ENCODE assay signal across 8 cellular contexts in the genomic region with DNA sequence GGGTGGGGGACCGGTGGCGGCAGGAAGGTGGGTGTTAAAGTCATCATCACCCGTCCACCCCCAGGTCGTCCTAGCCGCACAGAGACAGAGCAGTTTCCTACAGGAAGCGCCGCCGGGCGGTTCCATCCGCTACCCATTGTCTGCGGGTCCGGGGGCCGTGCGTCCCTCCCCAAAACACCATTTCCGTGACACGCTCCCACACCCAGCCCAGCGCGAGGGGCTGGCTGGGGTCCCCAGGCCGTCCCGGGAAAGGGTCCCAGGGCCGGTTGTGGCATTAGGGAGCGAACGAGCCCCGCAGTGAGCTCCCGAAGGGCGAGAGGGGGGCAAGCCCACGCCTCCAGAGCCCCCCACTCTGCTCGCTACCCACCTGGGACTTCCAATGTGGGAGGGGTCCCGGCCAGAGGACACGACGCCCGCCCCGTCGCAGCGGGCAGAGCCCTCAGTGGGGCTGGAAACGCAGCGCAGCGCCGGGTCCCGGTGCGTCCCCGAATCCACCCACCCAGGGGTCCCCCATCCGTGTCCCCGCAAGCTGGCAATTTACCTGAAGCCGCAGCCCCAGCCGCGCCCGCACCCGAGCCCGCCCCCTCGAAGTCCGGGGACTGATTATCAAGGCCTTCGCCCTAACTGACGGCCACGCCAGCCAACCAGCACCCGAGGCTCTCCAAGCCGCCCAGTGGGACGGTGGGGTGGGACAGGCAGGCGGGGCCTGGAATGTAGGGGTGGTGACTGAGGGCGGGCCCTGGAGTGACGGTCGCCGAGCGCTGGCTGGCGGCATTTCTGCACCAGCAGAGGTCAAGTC. TPM values are rescaled to one million over a fixed set of nuclear protein-coding genes. Genes with fewer than 3 reads are reported as not detected.
DNase-seq lines count a peak whose midpoint lies in the region; ATAC-seq and TF ChIP-seq lines count a peak whose summit lies in the region.

A gene (minus strand): TSS at position 579 of the 799 bp plus-strand sequence. CDS start 5,434 bp downstream, outside the sequence.

- H3K79me1 ChIP-seq in H9 (ENCODE audit: insufficient read depth, low read depth, low read length, poor library complexity, severe bottlenecking), result no peaks in the 10 kb centered on the region

- H4K5ac ChIP-seq in H9 (ENCODE audit: insufficient read length, low read depth, low read length), result no peak within 1 kb of the TSS

- H3K9ac ChIP-seq in H9 (ENCODE audit: extremely low read depth, insufficient read length, low read length), result peak within 1 kb of the TSS; percentile 30

- H3K79me2 ChIP-seq in H9 (ENCODE audit: insufficient read depth, low read length), result no peaks in the 10 kb centered on the region

- intact Hi-C loops in left ventricle myocardium superior (cut with micrococcal nuclease), result no loop called here

- no peak within 1 kb of the TSS for H3K23ac ChIP-seq in H9 (ENCODE audit: insufficient read length, low read depth, low read length)

- H3K23me2 ChIP-seq in H9 (ENCODE audit: insufficient read length, low read depth, low read length, poor library complexity, severe bottlenecking), result peaks cover 4% of the 10 kb centered on the region

- no peak within 1 kb of the TSS; the same call in 1 of the 2 replicates for H2BK15ac ChIP-seq in H9 (ENCODE audit: low read depth, low read length)

- H3K4me2 ChIP-seq in H9 (ENCODE audit: insufficient read depth, insufficient read length, low read length), result peak within 1 kb of the TSS; percentile 66

- no peak within 1 kb of the TSS for H3K56ac ChIP-seq in H9 (ENCODE audit: insufficient read length, low read depth, low read length)

- no peak within 1 kb of the TSS for H2AK5ac ChIP-seq in H9 (ENCODE audit: insufficient read length, low read length)

- H3T11ph ChIP-seq in H9 (ENCODE audit: low read length), result no peak within 1 kb of the TSS

- no CpG with 5 or more reads among the region's 65 CpGs for WGBS in H9 (ENCODE audit: extremely low coverage, insufficient read length, low lambda C conversion rate)

- H3K18ac ChIP-seq in H9 (ENCODE audit: insufficient read length, low read depth, low read length), result peak within 1 kb of the TSS; percentile 32

- peaks cover 15 to 22% of the 10 kb centered on the region in 2 experiments for H3K4me1 Mint-ChIP-seq in H9
- H3K4me1 Mint-ChIP-seq in progenitor cell of endocrine pancreas (ENCODE audit: low read depth), result no peaks in the 10 kb centered on the region
- H3K4me1 Mint-ChIP-seq in type B pancreatic cell (ENCODE audit: unreplicated experiment), result peaks cover 3% of the 10 kb centered on the region

- H4K91ac ChIP-seq in H9 (ENCODE audit: insufficient read length, low read depth, low read length), result no peak within 1 kb of the TSS

- H3K9me3 ChIP-seq in H9 (ENCODE audit: control insufficient read depth, low read depth, low read length), result no peaks in the 10 kb centered on the region

- H3K4me3 Mint-ChIP-seq in H9 (peak within 1 kb of the TSS; percentile 65 to 75), progenitor cell of endocrine pancreas (ENCODE audit: low read depth) (peak within 1 kb of the TSS; percentile 58), type B pancreatic cell (peak within 1 kb of the TSS; percentile 79)

- H2BK120ac ChIP-seq in H9 (ENCODE audit: low read depth, low read length, poor library complexity, severe bottlenecking), result no peak within 1 kb of the TSS

- H3K9me3 Mint-ChIP-seq in H9, result no peaks in the 10 kb centered on the region
- H3K9me3 Mint-ChIP-seq in progenitor cell of endocrine pancreas (ENCODE audit: low read depth), result no peaks in the 10 kb centered on the region
- no peaks in the 10 kb centered on the region for H3K9me3 Mint-ChIP-seq in type B pancreatic cell

- H3K27ac ChIP-seq in H9 (ENCODE audit: insufficient read length, low read depth, low read length), result no peak within 1 kb of the TSS

- DNase-seq in DMS79 treated with DMSO at 0.1 percent for 48 hours (lab: John Stamatoyannopoulos, UW), result peak; percentile 80
- peak; percentile 99 for DNase-seq in H9
- peak; percentile 11 for DNase-seq in NCI-H1092 (lab: John Stamatoyannopoulos, UW)
- DNase-seq in T-helper 2 cell, result peak; percentile 82 to 96 (median 90)
- peak in 55 of 56 donors; percentile 22 to 90 (median 76) for DNase-seq in amygdala (lab: John Stamatoyannopoulos, UW)
- peak; percentile 99 for DNase-seq in left ventricle myocardium superior
- DNase-seq in progenitor cell of endocrine pancreas (ENCODE audit: low spot score, unreplicated experiment), result peak; percentile 92
- peak; percentile 90 for DNase-seq in type B pancreatic cell (ENCODE audit: extremely low spot score, unreplicated experiment)

- H3K27ac Mint-ChIP-seq in H9, result no peak within 1 kb of the TSS
- H3K27ac Mint-ChIP-seq in progenitor cell of endocrine pancreas, result no peak within 1 kb of the TSS
- peak within 1 kb of the TSS; percentile 55 for H3K27ac Mint-ChIP-seq in type B pancreatic cell

- no peak within 1 kb of the TSS for H2BK12ac ChIP-seq in H9 (ENCODE audit: insufficient read length, low read depth, low read length)

- no peak within 1 kb of the TSS for H2BK5ac ChIP-seq in H9 (ENCODE audit: insufficient read length, low read length)

- H3K4ac ChIP-seq in H9 (ENCODE audit: low read depth, low read length), result no peak within 1 kb of the TSS

- H4K20me1 ChIP-seq in H9 (ENCODE audit: control insufficient read depth, insufficient read depth, insufficient read length), result no peaks in the 10 kb centered on the region

- H3K14ac ChIP-seq in H9 (ENCODE audit: insufficient read depth, low read length), result peak within 1 kb of the TSS; percentile 42; the same call in 1 of the 2 replicates

- peak; percentile 96 for ATAC-seq in left ventricle myocardium superior

- no peaks in the 10 kb centered on the region for H3K27me3 ChIP-seq in H9 (ENCODE audit: insufficient read depth, low read length)

- TF ChIP-seq CTCF in H9 (conservative IDR thresholded peaks at IDR 0.05) (no peak), progenitor cell of endocrine pancreas (IDR thresholded peaks at IDR 0.05; ENCODE audit: unreplicated experiment) (no peak), type B pancreatic cell (conservative IDR thresholded peaks at IDR 0.05) (no peak)

- H3K36me3 Mint-ChIP-seq in H9 (ENCODE audit: insufficient read depth in 1 of 3, low read depth in 3 of 3), result peaks cover 0 to 2% (median 0%) of the 10 kb centered on the region in 3 experiments; a peak in 2 of 7 replicates
- no peaks in the 10 kb centered on the region for H3K36me3 Mint-ChIP-seq in progenitor cell of endocrine pancreas (ENCODE audit: insufficient read depth)
- H3K36me3 Mint-ChIP-seq in type B pancreatic cell, result no peaks in the 10 kb centered on the region

- no peaks in the 10 kb centered on the region; the same call in 1 of the 2 replicates for H3K4me1 ChIP-seq in H9 (ENCODE audit: insufficient read depth, low read length)

- H3K27me3 Mint-ChIP-seq in H9 (ENCODE audit: low read depth), result peaks cover 25% of the 10 kb centered on the region
- H3K27me3 Mint-ChIP-seq in progenitor cell of endocrine pancreas, result peaks cover 49% of the 10 kb centered on the region
- peaks cover 56% of the 10 kb centered on the region for H3K27me3 Mint-ChIP-seq in type B pancreatic cell

- H2BK20ac ChIP-seq in H9 (ENCODE audit: low read depth, low read length, poor library complexity, severe bottlenecking), result no peak within 1 kb of the TSS

- no peak within 1 kb of the TSS for H2AFZ ChIP-seq in H9 (ENCODE audit: low read length)

- H4K8ac ChIP-seq in H9 (replicated peaks; ENCODE audit: insufficient read length, low read depth, low read length), result no peak within 1 kb of the TSS

RNA-seq across cellular contexts. Expression of the gene that starts here (rescaled TPM):
- total RNA-seq in H9 (2021) (5.3 and 7.7 TPM in 2 replicates), left ventricle myocardium superior (22.8 TPM), progenitor cell of endocrine pancreas (0.36 and 0.91 TPM in 2 replicates), type B pancreatic cell (ENCODE audit: low replicate concordance) (1.6 and 3.1 TPM in 2 replicates)

Comparison
In these comparisons a context has a peak if more than half of its experiments do, and no peak if none do; other contexts are left out.
1. Peak in DNase-seq in progenitor cell of endocrine pancreas; RNA of the gene not detected or under 1 TPM.
2. DNase-seq: peak in every context shown above with its lines; median percentile 99 in H9; 99 in left ventricle myocardium superior; 92 in progenitor cell of endocrine pancreas; 90 in T-helper 2 cell; 90 in type B pancreatic cell; 80 in DMS79 treated with DMSO at 0.1 percent for 48 hours; 76 in amygdala; 11 in NCI-H1092.